Comparison of ENCODE assay signal across 1 cellular context in the genomic region with DNA sequence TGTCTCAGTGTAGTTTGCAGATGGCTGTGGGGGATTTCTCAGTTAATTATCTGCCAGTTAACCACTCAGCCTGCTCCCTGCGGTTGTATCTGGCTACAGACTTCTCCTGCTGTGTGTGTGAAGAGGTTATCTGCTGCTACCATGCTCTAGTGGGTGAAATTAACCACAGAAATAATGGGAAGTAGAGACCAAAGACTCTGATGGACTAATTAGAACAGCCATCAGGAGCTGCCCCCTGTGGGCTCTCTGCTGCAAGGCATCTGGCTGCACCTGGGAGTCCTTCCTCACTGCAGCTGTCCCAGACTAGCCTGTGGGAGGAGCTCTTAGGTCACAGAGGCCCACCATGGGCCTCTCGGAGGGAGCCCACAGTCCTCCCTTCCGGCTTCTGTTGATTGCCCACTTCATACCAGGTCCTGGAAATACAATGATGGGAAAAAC.
TF ChIP-seq lines count a peak whose summit lies in the region.

No MANE protein-coding gene starts in this region.

TF ChIP-seq in HepG2, 621 proteins besides CTCF, POLR2A, EP300 and RAD21 (continued from another document and continues in another):
- no peak; the same call in 1 of the 2 replicates for TF ChIP-seq ZNF770 (CRISPR knock-in tag; IDR thresholded peaks at IDR 0.05)
- TF ChIP-seq, protein P1, sequence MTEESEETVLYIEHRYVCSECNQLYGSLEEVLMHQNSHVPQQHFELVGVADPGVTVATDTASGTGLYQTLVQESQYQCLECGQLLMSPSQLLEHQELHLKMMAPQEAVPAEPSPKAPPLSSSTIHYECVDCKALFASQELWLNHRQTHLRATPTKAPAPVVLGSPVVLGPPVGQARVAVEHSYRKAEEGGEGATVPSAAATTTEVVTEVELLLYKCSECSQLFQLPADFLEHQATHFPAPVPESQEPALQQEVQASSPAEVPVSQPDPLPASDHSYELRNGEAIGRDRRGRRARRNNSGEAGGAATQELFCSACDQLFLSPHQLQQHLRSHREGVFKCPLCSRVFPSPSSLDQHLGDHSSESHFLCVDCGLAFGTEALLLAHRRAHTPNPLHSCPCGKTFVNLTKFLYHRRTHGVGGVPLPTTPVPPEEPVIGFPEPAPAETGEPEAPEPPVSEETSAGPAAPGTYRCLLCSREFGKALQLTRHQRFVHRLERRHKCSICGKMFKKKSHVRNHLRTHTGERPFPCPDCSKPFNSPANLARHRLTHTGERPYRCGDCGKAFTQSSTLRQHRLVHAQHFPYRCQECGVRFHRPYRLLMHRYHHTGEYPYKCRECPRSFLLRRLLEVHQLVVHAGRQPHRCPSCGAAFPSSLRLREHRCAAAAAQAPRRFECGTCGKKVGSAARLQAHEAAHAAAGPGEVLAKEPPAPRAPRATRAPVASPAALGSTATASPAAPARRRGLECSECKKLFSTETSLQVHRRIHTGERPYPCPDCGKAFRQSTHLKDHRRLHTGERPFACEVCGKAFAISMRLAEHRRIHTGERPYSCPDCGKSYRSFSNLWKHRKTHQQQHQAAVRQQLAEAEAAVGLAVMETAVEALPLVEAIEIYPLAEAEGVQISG (CRISPR knock-in tag; IDR thresholded peaks at IDR 0.05) = 0 out of 2 replicates have a peak, but pooled peaks have one; percentile 23
- TF ChIP-seq, protein P2, sequence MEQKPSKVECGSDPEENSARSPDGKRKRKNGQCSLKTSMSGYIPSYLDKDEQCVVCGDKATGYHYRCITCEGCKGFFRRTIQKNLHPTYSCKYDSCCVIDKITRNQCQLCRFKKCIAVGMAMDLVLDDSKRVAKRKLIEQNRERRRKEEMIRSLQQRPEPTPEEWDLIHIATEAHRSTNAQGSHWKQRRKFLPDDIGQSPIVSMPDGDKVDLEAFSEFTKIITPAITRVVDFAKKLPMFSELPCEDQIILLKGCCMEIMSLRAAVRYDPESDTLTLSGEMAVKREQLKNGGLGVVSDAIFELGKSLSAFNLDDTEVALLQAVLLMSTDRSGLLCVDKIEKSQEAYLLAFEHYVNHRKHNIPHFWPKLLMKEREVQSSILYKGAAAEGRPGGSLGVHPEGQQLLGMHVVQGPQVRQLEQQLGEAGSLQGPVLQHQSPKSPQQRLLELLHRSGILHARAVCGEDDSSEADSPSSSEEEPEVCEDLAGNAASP (CRISPR knock-in tag; IDR thresholded peaks at IDR 0.05; ENCODE audit: borderline replicate concordance) = no peak
- TF ChIP-seq ZNF17 (CRISPR knock-in tag; IDR thresholded peaks at IDR 0.05) = no peak
- TF ChIP-seq SOX5 (CRISPR knock-in tag; IDR thresholded peaks at IDR 0.05; ENCODE audit: borderline replicate concordance) = 0 out of 2 replicates have a peak, but pooled peaks have one; percentile 21
- TF ChIP-seq ONECUT2 (CRISPR knock-in tag; IDR thresholded peaks at IDR 0.05) = no peak
- TF ChIP-seq ZNF263 (CRISPR knock-in tag; IDR thresholded peaks at IDR 0.05) = peak; percentile 95
- no peak for TF ChIP-seq HNRNPH1 (optimal IDR thresholded peaks at IDR 0.05; ENCODE audit: low read depth, low read length)
- no peak for TF ChIP-seq ZNF660 (CRISPR knock-in tag; IDR thresholded peaks at IDR 0.05; ENCODE audit: borderline replicate concordance, low read depth)
- TF ChIP-seq ZNF552 (CRISPR knock-in tag; IDR thresholded peaks at IDR 0.05; ENCODE audit: borderline replicate concordance) = no peak
- TF ChIP-seq KDM2A (CRISPR knock-in tag; IDR thresholded peaks at IDR 0.05; ENCODE audit: borderline replicate concordance, low read depth) = 0 out of 2 replicates have a peak, but pooled peaks have one; percentile 27
- TF ChIP-seq AKNA (CRISPR knock-in tag; IDR thresholded peaks at IDR 0.05; ENCODE audit: borderline replicate concordance) = no peak
- TF ChIP-seq, protein P3, sequence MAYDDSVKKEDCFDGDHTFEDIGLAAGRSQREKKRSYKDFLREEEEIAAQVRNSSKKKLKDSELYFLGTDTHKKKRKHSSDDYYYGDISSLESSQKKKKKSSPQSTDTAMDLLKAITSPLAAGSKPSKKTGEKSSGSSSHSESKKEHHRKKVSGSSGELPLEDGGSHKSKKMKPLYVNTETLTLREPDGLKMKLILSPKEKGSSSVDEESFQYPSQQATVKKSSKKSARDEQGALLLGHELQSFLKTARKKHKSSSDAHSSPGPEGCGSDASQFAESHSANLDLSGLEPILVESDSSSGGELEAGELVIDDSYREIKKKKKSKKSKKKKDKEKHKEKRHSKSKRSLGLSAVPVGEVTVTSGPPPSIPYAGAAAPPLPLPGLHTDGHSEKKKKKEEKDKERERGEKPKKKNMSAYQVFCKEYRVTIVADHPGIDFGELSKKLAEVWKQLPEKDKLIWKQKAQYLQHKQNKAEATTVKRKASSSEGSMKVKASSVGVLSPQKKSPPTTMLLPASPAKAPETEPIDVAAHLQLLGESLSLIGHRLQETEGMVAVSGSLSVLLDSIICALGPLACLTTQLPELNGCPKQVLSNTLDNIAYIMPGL (CRISPR knock-in tag; IDR thresholded peaks at IDR 0.05; ENCODE audit: borderline replicate concordance in 1 of 2, low read depth in 1 of 2) = peak; percentile 24 to 35; a peak in 1 of 4 replicates
- TF ChIP-seq, protein P4, sequence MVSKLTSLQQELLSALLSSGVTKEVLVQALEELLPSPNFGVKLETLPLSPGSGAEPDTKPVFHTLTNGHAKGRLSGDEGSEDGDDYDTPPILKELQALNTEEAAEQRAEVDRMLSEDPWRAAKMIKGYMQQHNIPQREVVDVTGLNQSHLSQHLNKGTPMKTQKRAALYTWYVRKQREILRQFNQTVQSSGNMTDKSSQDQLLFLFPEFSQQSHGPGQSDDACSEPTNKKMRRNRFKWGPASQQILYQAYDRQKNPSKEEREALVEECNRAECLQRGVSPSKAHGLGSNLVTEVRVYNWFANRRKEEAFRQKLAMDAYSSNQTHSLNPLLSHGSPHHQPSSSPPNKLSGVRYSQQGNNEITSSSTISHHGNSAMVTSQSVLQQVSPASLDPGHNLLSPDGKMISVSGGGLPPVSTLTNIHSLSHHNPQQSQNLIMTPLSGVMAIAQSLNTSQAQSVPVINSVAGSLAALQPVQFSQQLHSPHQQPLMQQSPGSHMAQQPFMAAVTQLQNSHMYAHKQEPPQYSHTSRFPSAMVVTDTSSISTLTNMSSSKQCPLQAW (CRISPR knock-in tag; IDR thresholded peaks at IDR 0.05) = peak; percentile 53; the same call in 1 of the 2 replicates
- TF ChIP-seq SP5 (CRISPR knock-in tag; IDR thresholded peaks at IDR 0.05; ENCODE audit: borderline replicate concordance, low read depth) = peak; percentile 37; the same call in 1 of the 2 replicates
- TF ChIP-seq TFAP4 (IDR thresholded peaks at IDR 0.05; ENCODE audit: borderline replicate concordance, low read depth) = peak; percentile 17; the same call in 1 of the 2 replicates
- no peak for TF ChIP-seq ZMAT3 (CRISPR knock-in tag; conservative IDR thresholded peaks at IDR 0.05)
- no peak for TF ChIP-seq RARG (CRISPR knock-in tag; IDR thresholded peaks at IDR 0.05; ENCODE audit: low read depth)
- TF ChIP-seq DR1 (CRISPR knock-in tag; IDR thresholded peaks at IDR 0.05) = no peak
- TF ChIP-seq THAP7 (CRISPR knock-in tag; IDR thresholded peaks at IDR 0.05) = no peak
- peak; percentile 33; the same call in 1 of the 2 replicates for TF ChIP-seq ZFY (CRISPR knock-in tag; IDR thresholded peaks at IDR 0.05)
- peak; percentile 29; the same call in 1 of the 2 replicates for TF ChIP-seq TARDBP (CRISPR knock-in tag; IDR thresholded peaks at IDR 0.05)
- TF ChIP-seq ZSCAN31 (CRISPR knock-in tag; IDR thresholded peaks at IDR 0.05; ENCODE audit: low read depth) = peak; percentile 60; the same call in 1 of the 2 replicates
- peak; percentile 18; the same call in 1 of the 2 replicates for TF ChIP-seq MED1 (CRISPR knock-in tag; IDR thresholded peaks at IDR 0.05)
- no peak for TF ChIP-seq LCORL (IDR thresholded peaks at IDR 0.05)
- TF ChIP-seq LCORL (CRISPR knock-in tag; IDR thresholded peaks at IDR 0.05) = 0 out of 2 replicates have a peak, but pooled peaks have one; percentile 32
- TF ChIP-seq ZNF577 (CRISPR knock-in tag; IDR thresholded peaks at IDR 0.05; ENCODE audit: borderline replicate concordance, low read depth) = no peak
- TF ChIP-seq ZBTB1 (CRISPR knock-in tag; IDR thresholded peaks at IDR 0.05; ENCODE audit: borderline replicate concordance) = no peak
- TF ChIP-seq, protein P5, sequence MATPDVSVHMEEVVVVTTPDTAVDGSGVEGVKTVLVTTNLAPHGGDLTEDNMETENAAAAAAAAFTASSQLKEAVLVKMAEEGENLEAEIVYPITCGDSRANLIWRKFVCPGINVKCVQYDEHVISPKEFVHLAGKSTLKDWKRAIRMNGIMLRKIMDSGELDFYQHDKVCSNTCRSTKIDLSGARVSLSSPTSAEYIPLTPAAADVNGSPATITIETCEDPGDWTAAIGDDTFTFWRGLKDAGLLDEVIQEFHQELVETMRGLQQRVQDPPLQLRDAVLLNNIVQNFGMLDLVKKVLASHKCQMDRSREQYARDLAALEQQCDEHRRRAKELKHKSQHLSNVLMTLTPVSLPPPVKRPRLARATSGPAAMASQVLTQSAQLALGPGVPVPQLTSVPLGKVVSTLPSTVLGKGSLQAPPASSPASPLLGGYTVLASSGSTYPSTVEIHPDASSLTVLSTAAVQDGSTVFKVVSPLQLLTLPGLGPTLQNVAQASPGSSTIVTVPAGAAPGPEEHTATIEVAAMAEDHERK (CRISPR knock-in tag; IDR thresholded peaks at IDR 0.05; ENCODE audit: low read depth) = no peak
- TF ChIP-seq XRCC5 (optimal IDR thresholded peaks at IDR 0.05; ENCODE audit: low read length) = peak; percentile 50
- TF ChIP-seq ZNF850 (CRISPR knock-in tag; conservative IDR thresholded peaks at IDR 0.05) = no peak
- TF ChIP-seq KLF13 (CRISPR knock-in tag; IDR thresholded peaks at IDR 0.05) = no peak
- TF ChIP-seq ZNF710 (CRISPR knock-in tag; IDR thresholded peaks at IDR 0.05; ENCODE audit: borderline replicate concordance) = 0 out of 2 replicates have a peak, but pooled peaks have one; percentile 25
- TF ChIP-seq RXRB (CRISPR knock-in tag; IDR thresholded peaks at IDR 0.05; ENCODE audit: borderline replicate concordance) = peak; percentile 26; the same call in 1 of the 2 replicates
